In the genomic region with DNA sequence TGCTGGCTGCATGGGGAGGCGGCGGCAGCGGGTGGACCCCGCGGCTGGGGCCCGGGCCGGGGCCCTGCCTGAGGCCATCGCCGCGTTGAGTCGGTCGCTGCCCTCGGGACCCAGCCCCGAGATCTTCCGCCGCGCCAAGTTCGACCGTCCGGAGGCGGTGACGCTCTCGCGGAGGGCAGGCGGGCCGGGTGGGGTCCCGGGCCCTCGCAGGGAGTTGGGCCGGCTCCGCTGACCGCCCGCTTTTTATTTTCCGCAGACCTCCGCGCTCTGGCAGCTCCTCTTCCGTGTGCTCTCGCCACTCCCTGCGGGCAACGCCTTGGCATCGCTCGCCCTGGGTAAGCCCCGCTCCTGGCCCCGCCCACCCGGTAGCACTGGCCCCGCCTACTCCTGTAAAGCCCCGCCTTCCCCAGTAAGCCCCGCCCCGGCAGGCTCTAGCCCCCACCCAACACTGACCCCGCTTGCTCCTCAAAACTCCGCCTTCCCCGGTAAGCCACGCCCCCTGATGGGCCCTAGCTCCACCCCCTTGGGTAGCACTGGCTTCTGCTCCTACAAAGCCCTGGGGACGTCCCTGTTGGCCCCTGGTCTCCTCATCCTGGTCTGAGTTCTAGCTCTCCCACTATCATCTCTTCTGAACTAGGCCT, we compare ENCODE assay signal across 8 cellular contexts. TPM values are rescaled to one million over a fixed set of nuclear protein-coding genes. Genes with fewer than 3 reads are reported as not detected.
A peak's percentile ranks its signal among the peaks of the same experiment; 100 is the strongest.
DNase-seq lines count a peak whose midpoint lies in the region; ATAC-seq and TF ChIP-seq lines count a peak whose summit lies in the region.

No MANE protein-coding gene starts in this region.

- H3K4me3 ChIP-seq in liver (ENCODE audit: low read depth in 1 of 3, low read length in 3 of 3): peak overlapping the region in 2 of 3 donors; percentile 55 to 64

- DNase-seq in AG08396 (ENCODE audit: low spot score): peak; percentile 86
- peak; percentile 34 for DNase-seq in NCI-H2107 treated with DMSO at 0.1 percent for 48 hours (lab: John Stamatoyannopoulos, UW; ENCODE audit: unreplicated experiment)
- DNase-seq in activated CD4-positive, alpha-beta T cell treated with anti-CD3 and anti-CD28 coated beads for 1 hour: peak; percentile 76
- DNase-seq in stimulated activated CD4-positive, alpha-beta T cell treated with anti-CD3 and anti-CD28 coated beads, TNF-alpha, amount 100 ng/mL, for 48 hours (ENCODE audit: low read depth in 3 of 3): peak; percentile 88 to 92 (median 91)

- H3K27me3 ChIP-seq in liver (ENCODE audit: control insufficient read depth in 4 of 4, insufficient read depth in 4 of 4, low read length in 3 of 4): no peaks in the 10 kb centered on the region

- H3K4me1 ChIP-seq in liver (ENCODE audit: control insufficient read depth in 4 of 4, insufficient read depth in 4 of 4, low read length in 3 of 4): peaks cover 13 to 75% (median 50%) of the 10 kb centered on the region in 4 donors

- no peaks in the 10 kb centered on the region for H3K9me3 ChIP-seq in liver (ENCODE audit: control insufficient read depth in 4 of 4, low read length in 3 of 4)

- ATAC-seq in GM19324 (IDR thresholded peaks at IDR 0.05; ENCODE audit: low FRiP score, unreplicated experiment): peak; percentile 0
- ATAC-seq in HG02623 (IDR thresholded peaks at IDR 0.05; ENCODE audit: unreplicated experiment): no peak

- H3K27ac ChIP-seq in cingulate gyrus (ENCODE audit: low read depth, low read length): peak overlapping the region; percentile 7
- peak overlapping the region; percentile 26 to 68 for H3K27ac ChIP-seq in liver (ENCODE audit: low read depth in 1 of 2, low read length in 2 of 2)

- no peak overlapping the region for H3K9ac ChIP-seq in liver (ENCODE audit: low read depth in 1 of 2, low read length in 2 of 2)

- WGBS in liver: under 1% methylated on average over 53 of the region's 53 CpGs

- TF ChIP-seq CTCF in liver (IDR thresholded peaks at IDR 0.05; ENCODE audit: low read depth, low read length, missing input control): no peak

- no peaks in the 10 kb centered on the region for H3K36me3 ChIP-seq in liver (ENCODE audit: control insufficient read depth in 4 of 4, insufficient read depth in 3 of 4, low read depth in 1 of 4, low read length in 3 of 4)

- TF ChIP-seq RAD21 in liver (IDR thresholded peaks at IDR 0.05): no peak

TF ChIP-seq in liver, 16 proteins besides CTCF, POLR2A, EP300 and RAD21:
- TF ChIP-seq RXRA (IDR thresholded peaks at IDR 0.05) (no peak), TAF1 (conservative IDR thresholded peaks at IDR 0.05) (no peak), EGR1 (IDR thresholded peaks at IDR 0.05; ENCODE audit: low read depth in 2 of 2) (no peak)

RNA-seq across cellular contexts. Expression of gene TEDC1, which starts 0.4 kb away (rescaled TPM):
- 1 to 10 TPM; 2.2 to 7.5 TPM for total RNA-seq in liver
- 1 to 10 TPM in 1 of 2 donors, under 1 TPM in 1; 0.97 to 4.2 TPM for polyA plus RNA-seq in liver

RNA-seq across cellular contexts. Expression of gene CRIP1, which starts 4.8 kb away (rescaled TPM):
- total RNA-seq in liver: 1 to 10 TPM; 1.4 to 1.8 TPM
- 10 to 100 TPM in 1 of 2 donors, 1 to 10 TPM in 1; 6.0 to 11.4 TPM for polyA plus RNA-seq in liver

RNA-seq across cellular contexts. Expression of gene CRIP2, which starts 16.9 kb away (rescaled TPM):
- total RNA-seq in liver: 10 to 100 TPM in 1 of 2 donors, 1 to 10 TPM in 1; 4.3 to 10.9 TPM
- polyA plus RNA-seq in liver: 10 to 100 TPM; 30.6 to 40.0 TPM

RNA-seq across cellular contexts. Expression of gene TMEM121, which starts 34.9 kb away (rescaled TPM):
- total RNA-seq in liver: under 1 TPM; 0.33 to 0.37 TPM
- 1 to 10 TPM in 1 of 2 donors, not detected in 1; 1.5 TPM for polyA plus RNA-seq in liver

Comparison
In these comparisons a context has a peak if more than half of its experiments do, and no peak if none do; other contexts are left out.
1. DNase-seq: peak in every context shown above with its lines; median percentile 91 in stimulated activated CD4-positive, alpha-beta T cell treated with anti-CD3 and anti-CD28 coated beads, TNF-alpha, amount 100 ng/mL, for 48 hours; 86 in AG08396; 76 in activated CD4-positive, alpha-beta T cell treated with anti-CD3 and anti-CD28 coated beads for 1 hour; 34 in NCI-H2107 treated with DMSO at 0.1 percent for 48 hours.